Comparison of ENCODE assay signal across 14 cellular contexts in the genomic region with DNA sequence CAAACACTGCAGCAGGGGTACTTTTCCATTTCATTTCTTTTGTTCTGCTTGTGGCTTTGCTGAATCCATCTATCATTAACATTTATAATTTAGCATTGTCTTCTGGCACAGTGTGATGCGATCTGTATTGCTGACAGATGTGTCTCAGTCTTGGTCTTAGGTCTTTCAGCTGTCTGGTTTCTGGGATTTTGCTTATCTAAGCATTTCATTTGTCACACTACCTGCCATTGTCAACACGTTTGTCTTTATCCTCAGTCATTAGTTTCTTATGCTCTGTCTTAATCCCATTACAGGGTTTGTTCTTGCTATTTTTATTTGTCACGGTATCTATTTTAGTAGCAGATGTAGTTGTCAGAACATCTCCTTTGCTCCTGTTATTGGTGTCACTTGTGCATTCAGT.
DNase-seq lines count a peak whose midpoint lies in the region; ATAC-seq and TF ChIP-seq lines count a peak whose summit lies in the region.
"Had no signal": no experiment of that assay in that cellular context is flagged by ENCODE, and none has a peak within 500 bp of the region (broad histone marks: within the 10 kb centered on the region; RNA-seq: fewer than 3 reads in every experiment).

No MANE protein-coding gene starts in this region.

- H3K27ac Mint-ChIP-seq in GM23338 (no peak overlapping the region), endodermal cell (no peak overlapping the region)
- H3K27ac Mint-ChIP-seq: CD4-positive, alpha-beta T cell; H9 had no signal

- TF ChIP-seq CTCF in GM23338 (conservative IDR thresholded peaks at IDR 0.05; ENCODE audit: low read depth in 2 of 2) (no peak), MM.1S (IDR thresholded peaks at IDR 0.05; ENCODE audit: low read length) (no peak), endodermal cell (conservative IDR thresholded peaks at IDR 0.05) (no peak), esophagus muscularis mucosa (IDR thresholded peaks at IDR 0.05) (no peak), stomach (IDR thresholded peaks at IDR 0.05) (no peak)

- H3K27me3 ChIP-seq in GM23338 (ENCODE audit: insufficient read depth) (no peaks in the 10 kb centered on the region), MM.1S (replicated peaks; ENCODE audit: insufficient read depth, low read length) (no peaks in the 10 kb centered on the region), endodermal cell (ENCODE audit: control insufficient read depth, insufficient read depth, low read length, poor library complexity, severe bottlenecking) (no peaks in the 10 kb centered on the region), esophagus muscularis mucosa (no peaks in the 10 kb centered on the region), stomach (no peaks in the 10 kb centered on the region)

- no peak overlapping the region for H3K4me3 Mint-ChIP-seq in GM23338
- no peak overlapping the region for H3K4me3 Mint-ChIP-seq in endodermal cell
- H3K4me3 Mint-ChIP-seq: CD4-positive, alpha-beta T cell; H9 had no signal

- no peaks in the 10 kb centered on the region for H3K27me3 Mint-ChIP-seq in GM23338 (ENCODE audit: insufficient read depth, low read depth, poor library complexity)
- H3K27me3 Mint-ChIP-seq in endodermal cell (ENCODE audit: insufficient read depth): no peaks in the 10 kb centered on the region
- H3K27me3 Mint-ChIP-seq: CD4-positive, alpha-beta T cell had no signal

- H3K36me3 Mint-ChIP-seq in GM23338 (ENCODE audit: low read depth) (peaks cover 25% of the 10 kb centered on the region; the same call in 2 of the 3 replicates), endodermal cell (ENCODE audit: low read depth) (no peaks in the 10 kb centered on the region)

- H4K20me1 ChIP-seq in GM23338 (replicated peaks; ENCODE audit: insufficient read depth) (no peaks in the 10 kb centered on the region), MM.1S (ENCODE audit: insufficient read depth, low read length) (no peaks in the 10 kb centered on the region)

- H3K4me3 ChIP-seq in GM23338: no peak overlapping the region
- H3K4me3 ChIP-seq in MM.1S (ENCODE audit: low read length): no peak overlapping the region
- H3K4me3 ChIP-seq in endodermal cell (ENCODE audit: low read length): no peak overlapping the region
- no peak overlapping the region for H3K4me3 ChIP-seq in esophagus muscularis mucosa
- H3K4me3 ChIP-seq in stomach: no peak overlapping the region

- H3F3A ChIP-seq in GM23338 (replicated peaks; ENCODE audit: low read depth) (no peaks in the 10 kb centered on the region), MM.1S (ENCODE audit: insufficient read depth, low read length) (no peaks in the 10 kb centered on the region)

- H2AFZ ChIP-seq in GM23338: 0 out of 2 replicates have a peak overlapping the region, but pooled peaks have one; percentile 9
- H2AFZ ChIP-seq in MM.1S (ENCODE audit: low read length): no peak overlapping the region

- TF ChIP-seq EP300 in esophagus muscularis mucosa (IDR thresholded peaks at IDR 0.05) (no peak), stomach (IDR thresholded peaks at IDR 0.05) (no peak)

- 0 out of 2 replicates have a peak, but pooled peaks cover 4% of the 10 kb centered on the region for H3K9me2 ChIP-seq in GM23338 (ENCODE audit: insufficient read depth)
- no peaks in the 10 kb centered on the region for H3K9me2 ChIP-seq in MM.1S (replicated peaks; ENCODE audit: insufficient read depth, low read length)

- no peak for ATAC-seq in GM23338

- 82% methylated on average over 3 of the region's 3 CpGs; no CpG with 5 or more reads in 1 of the 2 experiments for WGBS in endodermal cell (ENCODE audit: insufficient coverage in 1 of 2, insufficient read length in 1 of 2), 2 experiments
- WGBS in esophagus muscularis mucosa: 68% methylated on average over 3 of the region's 3 CpGs
- WGBS in stomach, 5 donors: 46 to 70% (median 59%) methylated on average over 3 of the region's 3 CpGs

- H3K9me3 ChIP-seq in MM.1S (replicated peaks; ENCODE audit: insufficient read depth, low read length) (no peaks in the 10 kb centered on the region), endodermal cell (ENCODE audit: control insufficient read depth, low read length) (no peaks in the 10 kb centered on the region), esophagus muscularis mucosa (no peaks in the 10 kb centered on the region), stomach (peaks cover 0 to 13% (median 6%) of the 10 kb centered on the region in 4 donors)
- H3K9me3 ChIP-seq: Caco-2 had no signal

- DNase-seq in GM23338 (ENCODE audit: low spot score) (no peak), MM.1S (peak; percentile 64), endodermal cell (no peak), esophagus muscularis mucosa (ENCODE audit: extremely low spot score) (no peak), stomach (no peak), NCI-H524 treated with DMSO at 0.1 percent for 48 hours (lab: John Stamatoyannopoulos, UW) (no peak)
- DNase-seq: AML-193; Caco-2; CD4-positive, alpha-beta T cell; DMS153; DMS79; GF-D8; H9 had no signal

- no peak for TF ChIP-seq POLR2A in esophagus muscularis mucosa (IDR thresholded peaks at IDR 0.05; ENCODE audit: low read depth)
- no peak for TF ChIP-seq POLR2A in stomach (IDR thresholded peaks at IDR 0.05)

- H3K9me3 Mint-ChIP-seq in GM23338: peaks cover 20% of the 10 kb centered on the region
- peaks cover 14% of the 10 kb centered on the region for H3K9me3 Mint-ChIP-seq in endodermal cell

- H3K9ac ChIP-seq in MM.1S (ENCODE audit: low read length): no peak overlapping the region
- H3K9ac ChIP-seq in endodermal cell (ENCODE audit: extremely low read depth, low read length, poor library complexity, severe bottlenecking): no peak overlapping the region

- H3K79me2 ChIP-seq in GM23338 (replicated peaks; ENCODE audit: insufficient read depth) (no peaks in the 10 kb centered on the region), MM.1S (ENCODE audit: low read length) (no peaks in the 10 kb centered on the region)

- intact Hi-C loops in esophagus muscularis mucosa (cut with DNase I): no loop called here
- intact Hi-C loops in stomach (cut with DNase I; ENCODE audit: low total_unique reads): no loop called here

- H3K4me1 ChIP-seq in GM23338 (ENCODE audit: insufficient read depth) (no peaks in the 10 kb centered on the region), MM.1S (ENCODE audit: low read length) (no peaks in the 10 kb centered on the region), endodermal cell (ENCODE audit: control insufficient read depth, insufficient read depth, low read length) (no peaks in the 10 kb centered on the region), esophagus muscularis mucosa (no peaks in the 10 kb centered on the region), stomach (no peaks in the 10 kb centered on the region)
- H3K4me1 ChIP-seq: Caco-2 had no signal

- H3K4me2 ChIP-seq in GM23338 (no peak overlapping the region), MM.1S (ENCODE audit: low read depth, low read length) (peak overlapping the region; percentile 30; the same call in 1 of the 2 replicates)

- no peak overlapping the region for H3K27ac ChIP-seq in GM23338 (ENCODE audit: low read depth)
- H3K27ac ChIP-seq in MM.1S (ENCODE audit: low read length): peak overlapping the region; percentile 39; the same call in 1 of the 2 replicates
- H3K27ac ChIP-seq in endodermal cell (ENCODE audit: low read depth, low read length): peak overlapping the region; percentile 47
- no peak overlapping the region for H3K27ac ChIP-seq in esophagus muscularis mucosa (replicated peaks in 1 of 4)
- no peak overlapping the region for H3K27ac ChIP-seq in stomach
- H3K27ac ChIP-seq: C4-2B had no signal

- H3K4me1 Mint-ChIP-seq in GM23338: 0 out of 3 replicates have a peak, but pooled peaks cover 3% of the 10 kb centered on the region
- no peaks in the 10 kb centered on the region for H3K4me1 Mint-ChIP-seq in endodermal cell
- H3K4me1 Mint-ChIP-seq: H9 had no signal

- H3K36me3 ChIP-seq in GM23338 (ENCODE audit: insufficient read depth) (0 out of 2 replicates have a peak, but pooled peaks cover 4% of the 10 kb centered on the region), MM.1S (replicated peaks; ENCODE audit: insufficient read depth, low read length) (no peaks in the 10 kb centered on the region), endodermal cell (ENCODE audit: control insufficient read depth, insufficient read depth, low read length) (no peaks in the 10 kb centered on the region), esophagus muscularis mucosa (no peaks in the 10 kb centered on the region), stomach (no peaks in the 10 kb centered on the region)

TF ChIP-seq in GM23338, 12 proteins besides CTCF, POLR2A, EP300 and RAD21 (continues in another document):
- no peak for TF ChIP-seq EZH2 (IDR thresholded peaks at IDR 0.05; ENCODE audit: low read depth, unreplicated experiment)
- TF ChIP-seq ZNF331 (CRISPR knock-in tag; IDR thresholded peaks at IDR 0.05; ENCODE audit: low read depth): no peak
- no peak for TF ChIP-seq CREB1 (CRISPR knock-in tag; IDR thresholded peaks at IDR 0.05; ENCODE audit: low read depth)

Comparison
In these comparisons a context has a peak if more than half of its experiments do, and no peak if none do; other contexts are left out.
1. H3K27ac ChIP-seq: peak in MM.1S (single experiment) and endodermal cell (single experiment); none in GM23338 (single experiment), esophagus muscularis mucosa (0 of 4) and stomach (0 of 5).